6 cellular contexts compared by ENCODE assay signal in the genomic region with DNA sequence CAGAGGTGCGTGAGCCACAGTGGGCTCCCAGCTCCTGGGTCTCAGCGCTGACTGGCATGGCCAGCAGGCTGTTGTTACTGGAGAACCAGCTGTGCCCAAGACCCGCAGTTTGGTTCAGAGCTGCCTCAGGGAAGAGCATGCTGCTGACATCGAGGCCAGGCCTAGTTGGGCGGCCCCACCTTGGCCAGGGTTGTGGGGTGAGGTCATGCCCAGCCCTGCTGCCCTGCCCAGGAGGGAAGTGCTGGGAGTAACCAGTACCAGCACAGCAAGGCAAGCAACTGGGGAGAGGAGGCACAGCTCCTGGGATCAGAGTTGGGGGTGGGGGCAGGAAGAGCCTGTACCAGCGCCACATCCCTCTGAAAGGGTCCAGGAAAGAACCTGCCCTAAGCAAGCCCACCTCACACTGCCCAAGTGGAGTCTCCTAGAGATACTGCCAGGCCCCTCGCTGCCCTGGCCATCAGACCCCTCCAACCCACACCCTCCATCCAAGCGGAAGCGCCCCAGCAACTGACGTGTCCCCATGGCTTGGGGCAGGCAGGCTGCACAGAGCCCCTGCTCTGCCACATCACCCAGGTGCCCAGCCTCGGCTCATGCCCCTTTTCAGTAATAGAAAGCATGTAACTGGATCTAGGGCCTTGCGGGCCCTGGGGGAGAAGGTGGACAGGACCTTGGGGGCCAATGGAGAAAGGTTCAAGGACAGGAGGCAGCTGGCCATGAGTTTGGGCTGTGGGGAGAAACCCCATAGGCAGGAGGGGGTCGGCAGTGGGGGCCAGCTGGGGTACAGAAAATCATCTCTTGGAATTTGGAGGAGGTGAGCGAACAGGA. TPM values are rescaled to one million over a fixed set of nuclear protein-coding genes. Genes with fewer than 3 reads are reported as not detected.
A peak's percentile ranks its signal among the peaks of the same experiment; 100 is the strongest.
DNase-seq lines count a peak whose midpoint lies in the region; ATAC-seq and TF ChIP-seq lines count a peak whose summit lies in the region.

No MANE protein-coding gene starts in this region.

- TF ChIP-seq CTCF in choroid plexus epithelial cell (conservative IDR thresholded peaks at IDR 0.05; ENCODE audit: low read depth, low read length) (no peak), osteoblast (IDR thresholded peaks at IDR 0.05; ENCODE audit: extremely low read depth, low read depth, low read length) (no peak)

- peak overlapping the region; percentile 80 for H2AFZ ChIP-seq in osteoblast (ENCODE audit: low read length)

- H3K4me3 ChIP-seq in choroid plexus epithelial cell (ENCODE audit: low read depth, low read length) (peak overlapping the region; percentile 72), osteoblast (ENCODE audit: insufficient read depth, low read length) (peak overlapping the region; percentile 86)

- H3K79me2 ChIP-seq in osteoblast (ENCODE audit: insufficient read depth, low read length) = no peaks in the 10 kb centered on the region

- no peak for ATAC-seq in HG03025 (IDR thresholded peaks at IDR 0.05; ENCODE audit: low FRiP score, unreplicated experiment)

- peaks cover 17% of the 10 kb centered on the region for H3K4me1 ChIP-seq in osteoblast (ENCODE audit: insufficient read depth, low read length)

- H3K4me2 ChIP-seq in osteoblast (ENCODE audit: insufficient read depth, low read length) = peak overlapping the region; percentile 89

- H3K27ac ChIP-seq in osteoblast (ENCODE audit: low read depth, low read length) = no peak overlapping the region

- H3K27me3 ChIP-seq in osteoblast (ENCODE audit: insufficient read depth, low read length) = peaks cover 2% of the 10 kb centered on the region

- DNase-seq in HT-29 (ENCODE audit: low spot score) (peak; percentile 26), choroid plexus epithelial cell (ENCODE audit: low read depth) (no peak), osteoblast (ENCODE audit: insufficient read length, low spot score, missing footprints) (peak; percentile 90), cerebellar cortex (ENCODE audit: low spot score) (no peak)
- DNase-seq in central memory CD4-positive, alpha-beta T cell = no peak

- no peaks in the 10 kb centered on the region for H4K20me1 ChIP-seq in osteoblast (ENCODE audit: insufficient read depth, low read length)

- H3K36me3 ChIP-seq in osteoblast (ENCODE audit: insufficient read depth, low read length) = no peaks in the 10 kb centered on the region

- H3K9me3 ChIP-seq in osteoblast (ENCODE audit: low read depth, low read length) = no peaks in the 10 kb centered on the region

RNA-seq across cellular contexts. Expression of a gene that starts 1.0 kb away (rescaled TPM):
- total RNA-seq in HT-29 (2014; rRNA removed; shearing (Covaris generic)) = 118 and 122 TPM in 2 replicates
- 27.1 and 29.0 TPM in 2 replicates for total RNA-seq in osteoblast

RNA-seq across cellular contexts. Expression of a gene that starts 22.8 kb away (rescaled TPM):
- 151 and 174 TPM in 2 replicates for total RNA-seq in HT-29 (2014; rRNA removed; shearing (Covaris generic))
- total RNA-seq in osteoblast = 95.2 and 97.8 TPM in 2 replicates

RNA-seq across cellular contexts. Expression of a gene that starts 38.0 kb away (rescaled TPM):
- total RNA-seq in HT-29 (2014; rRNA removed; shearing (Covaris generic)) = 54.1 and 65.4 TPM in 2 replicates
- 38.6 and 39.8 TPM in 2 replicates for total RNA-seq in osteoblast

RNA-seq across cellular contexts. Expression of a gene that starts 38.1 kb away (rescaled TPM):
- total RNA-seq in HT-29 (2014; rRNA removed; shearing (Covaris generic)) = 44.3 and 46.4 TPM in 2 replicates
- 39.8 and 45.1 TPM in 2 replicates for total RNA-seq in osteoblast

RNA-seq across cellular contexts. Expression of a gene that starts 51.1 kb away (rescaled TPM):
- 7.6 and 7.7 TPM in 2 replicates for total RNA-seq in HT-29 (2014; rRNA removed; shearing (Covaris generic))
- 9.8 and 10.6 TPM in 2 replicates for total RNA-seq in osteoblast

Comparison
In these comparisons a context has a peak if more than half of its experiments do, and no peak if none do; other contexts are left out.
1. DNase-seq: peak in HT-29 (single experiment) and osteoblast (single experiment); none in choroid plexus epithelial cell (single experiment), cerebellar cortex (single experiment) and central memory CD4-positive, alpha-beta T cell (single experiment).